ENCODE assay signal across 10 cellular contexts in the genomic region with DNA sequence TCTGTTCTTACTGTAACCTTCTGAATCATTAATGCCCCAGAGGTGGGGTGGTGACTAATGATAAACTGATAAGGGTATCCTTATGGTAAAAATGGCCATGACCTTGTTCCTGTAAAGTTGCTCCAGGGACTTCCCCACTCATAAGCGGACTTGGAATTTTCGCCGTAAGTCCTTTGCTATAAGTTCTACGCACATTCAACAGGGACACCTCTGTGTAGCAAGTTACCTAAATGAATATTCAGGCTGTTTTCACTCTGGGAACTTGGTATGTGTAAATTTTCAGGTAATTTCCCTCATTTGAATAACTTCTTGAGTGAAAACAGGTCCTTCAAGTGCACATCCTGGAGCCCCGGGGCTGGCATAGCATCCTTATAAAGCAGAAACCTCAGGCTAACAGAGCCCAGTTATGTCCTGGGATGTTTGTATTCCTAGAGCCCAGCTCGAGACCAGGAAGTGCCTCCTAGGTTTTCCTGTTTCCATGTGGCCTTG. TPM values are rescaled to one million over a fixed set of nuclear protein-coding genes. Genes with fewer than 3 reads are reported as not detected.
A peak's percentile ranks its signal among the peaks of the same experiment; 100 is the strongest.
DNase-seq lines count a peak whose midpoint lies in the region; ATAC-seq and TF ChIP-seq lines count a peak whose summit lies in the region.
"Had no signal": no experiment of that assay in that cellular context is flagged by ENCODE, and none has a peak within 500 bp of the region (broad histone marks: within the 10 kb centered on the region; RNA-seq: fewer than 3 reads in every experiment).

No MANE protein-coding gene starts in this region.

- no peak overlapping the region for H3K4me3 ChIP-seq in brain microvascular endothelial cell (ENCODE audit: low read depth, low read length)

- no peaks in the 10 kb centered on the region for H3K9me3 Mint-ChIP-seq in CD4-positive, alpha-beta T cell
- no peaks in the 10 kb centered on the region for H3K9me3 Mint-ChIP-seq in activated T-helper 17 cell treated with anti-CD3 and anti-CD28 coated beads, Interleukin-2, amount 50 U/mL, for 72 hours

- H3K27ac ChIP-seq in CD4-positive, alpha-beta T cell (ENCODE audit: low read depth, low read length): no peak overlapping the region
- H3K27ac ChIP-seq in brain microvascular endothelial cell: no peak overlapping the region

- CTCF ChIA-PET in CD4-positive, alpha-beta T cell (lab: Charles Lee): no interaction called here

- no peaks in the 10 kb centered on the region for H3K36me3 Mint-ChIP-seq in CD4-positive, alpha-beta T cell (ENCODE audit: low read depth)
- H3K36me3 Mint-ChIP-seq in activated T-helper 17 cell treated with anti-CD3 and anti-CD28 coated beads, Interleukin-2, amount 50 U/mL, for 72 hours (ENCODE audit: low read depth): no peaks in the 10 kb centered on the region

- ATAC-seq in CD4-positive, alpha-beta T cell (ENCODE audit: poor library complexity): no peak
- ATAC-seq in GM19035 (IDR thresholded peaks at IDR 0.05; ENCODE audit: unreplicated experiment) (peak; percentile 70), HG02981 (IDR thresholded peaks at IDR 0.05; ENCODE audit: unreplicated experiment) (peak; percentile 50)
- ATAC-seq in activated T-helper 17 cell treated with anti-CD3 and anti-CD28 coated beads, Interleukin-2, amount 50 U/mL, for 72 hours (replicated peaks): peak; percentile 58
- ATAC-seq: left ventricle myocardium superior had no signal

- DNase-seq in CD4-positive, alpha-beta T cell: no peak
- DNase-seq in brain microvascular endothelial cell (no peak), OCI-M2 (lab: John Stamatoyannopoulos, UW; ENCODE audit: unreplicated experiment) (no peak), RPMI8226 (no peak), cerebellum (ENCODE audit: low spot score) (no peak)
- DNase-seq: cerebellar nuclear complex, left ventricle myocardium superior had no signal

- H3K27ac Mint-ChIP-seq in CD4-positive, alpha-beta T cell: no peak overlapping the region
- peak overlapping the region; percentile 91 for H3K27ac Mint-ChIP-seq in activated T-helper 17 cell treated with anti-CD3 and anti-CD28 coated beads, Interleukin-2, amount 50 U/mL, for 72 hours

- in situ Hi-C loops in brain microvascular endothelial cell (cut with HindIII; ENCODE audit: low pct_ligation_motif_present, low sequenced_read_pairs): no loop called here

- peaks cover 84% of the 10 kb centered on the region for H3K4me1 Mint-ChIP-seq in CD4-positive, alpha-beta T cell (ENCODE audit: low read depth)
- peaks cover 60% of the 10 kb centered on the region for H3K4me1 Mint-ChIP-seq in activated T-helper 17 cell treated with anti-CD3 and anti-CD28 coated beads, Interleukin-2, amount 50 U/mL, for 72 hours

- no peaks in the 10 kb centered on the region for H3K27me3 Mint-ChIP-seq in CD4-positive, alpha-beta T cell
- H3K27me3 Mint-ChIP-seq in activated T-helper 17 cell treated with anti-CD3 and anti-CD28 coated beads, Interleukin-2, amount 50 U/mL, for 72 hours: no peaks in the 10 kb centered on the region

- H3K36me3 ChIP-seq in brain microvascular endothelial cell (replicated peaks): no peaks in the 10 kb centered on the region

- POLR2A ChIA-PET in CD4-positive, alpha-beta T cell (lab: Charles Lee): interaction anchor here (1.0 kb wide), 1 partner anchor 11 kb away, joined by 3 read pairs; no protein-coding TSS in a partner anchor

- H3K9me3 ChIP-seq in CD4-positive, alpha-beta T cell (ENCODE audit: control insufficient read depth, low read length): no peaks in the 10 kb centered on the region

- TF ChIP-seq CTCF in CD4-positive, alpha-beta T cell (IDR thresholded peaks at IDR 0.05): no peak
- no peak for TF ChIP-seq CTCF in brain microvascular endothelial cell (IDR thresholded peaks at IDR 0.05; ENCODE audit: low read depth, low read length, missing control alignments)

- intact Hi-C loops in CD4-positive, alpha-beta T cell (cut with DNase I, micrococcal nuclease): no loop called here

- H3K27me3 ChIP-seq in CD4-positive, alpha-beta T cell (ENCODE audit: control insufficient read depth, insufficient read depth, low read length): no peaks in the 10 kb centered on the region
- no peaks in the 10 kb centered on the region for H3K27me3 ChIP-seq in brain microvascular endothelial cell (replicated peaks)

- H3K4me3 Mint-ChIP-seq in CD4-positive, alpha-beta T cell: peak overlapping the region; percentile 5
- H3K4me3 Mint-ChIP-seq in activated T-helper 17 cell treated with anti-CD3 and anti-CD28 coated beads, Interleukin-2, amount 50 U/mL, for 72 hours: peak overlapping the region; percentile 82

RNA-seq across cellular contexts. Expression of gene AGFG1, which starts 9.4 kb away (rescaled TPM):
- total RNA-seq in CD4-positive, alpha-beta T cell: 10 to 100 TPM; 49.9 to 55.9 TPM
- 10 to 100 TPM; 68.7 to 79.8 TPM for total RNA-seq in activated T-helper 17 cell treated with anti-CD3 and anti-CD28 coated beads, Interleukin-2, amount 50 U/mL, for 72 hours
- 59.7 TPM for total RNA-seq in cerebellum
